Comparison of ENCODE assay signal across 9 cellular contexts in genomic region chr2:38073211-38074005, GRCh38. TPM values are rescaled to one million over a fixed set of nuclear protein-coding genes. Genes with fewer than 3 reads are reported as not detected.
DNase-seq lines count a peak whose midpoint lies in the region; ATAC-seq and TF ChIP-seq lines count a peak whose summit lies in the region.
"Had no signal": no experiment of that assay in that cellular context is flagged by ENCODE, and none has a peak within 500 bp of the region (broad histone marks: within the 10 kb centered on the region; RNA-seq: fewer than 3 reads in every experiment).

No MANE protein-coding gene starts in this region.

- H3K4me3 Mint-ChIP-seq in chondrocyte (ENCODE audit: unreplicated experiment) = peak overlapping the region; percentile 82

- 17 to 34% (median 31%) methylated on average over 31 to 32 of the region's 32 CpGs for WGBS in heart left ventricle, 4 donors
- WGBS in urinary bladder = 40% methylated on average over 32 of the region's 32 CpGs

- H3K27me3 Mint-ChIP-seq in chondrocyte (ENCODE audit: low read depth) = no peaks in the 10 kb centered on the region

- DNase-seq in heart left ventricle (no peak), left cardiac atrium (no peak), chondrocyte (ENCODE audit: low spot score) (no peak), NCI-H2227 treated with DMSO at 0.1 percent for 48 hours (lab: John Stamatoyannopoulos, UW) (no peak), NCI-H1092 (lab: John Stamatoyannopoulos, UW) (no peak), NCI-H2227 (lab: John Stamatoyannopoulos, UW; ENCODE audit: unreplicated experiment) (no peak)

- H3K27ac Mint-ChIP-seq in chondrocyte (ENCODE audit: unreplicated experiment) = peak overlapping the region; percentile 90
- H3K27ac Mint-ChIP-seq: CD4-positive, CD25-positive, alpha-beta regulatory T cell had no signal

- H3K4me3 ChIP-seq in heart left ventricle = peak overlapping the region in 11 of 12 donors; percentile 30 to 77 (median 66)
- peak overlapping the region; percentile 47 to 68 for H3K4me3 ChIP-seq in muscle layer of duodenum (ENCODE audit: low read depth in 1 of 2, low read length in 2 of 2)
- peak overlapping the region; percentile 27 for H3K4me3 ChIP-seq in urinary bladder (ENCODE audit: low read depth, low read length)

- H3K36me3 ChIP-seq in heart left ventricle (peaks cover 0 to 15% (median 7%) of the 10 kb centered on the region in 9 donors), muscle layer of duodenum (ENCODE audit: control insufficient read depth in 1 of 2, insufficient read depth in 2 of 2, low read length in 2 of 2) (peaks cover 7 to 9% of the 10 kb centered on the region in 2 donors), urinary bladder (ENCODE audit: insufficient read depth) (no peaks in the 10 kb centered on the region)

- no peaks in the 10 kb centered on the region for H3K9me3 ChIP-seq in heart left ventricle
- no peaks in the 10 kb centered on the region for H3K9me3 ChIP-seq in muscle layer of duodenum (ENCODE audit: control insufficient read depth in 1 of 2, low read length in 2 of 2)

- no peaks in the 10 kb centered on the region for H3K9me3 Mint-ChIP-seq in chondrocyte (ENCODE audit: low read depth)

- H3K4me1 ChIP-seq in heart left ventricle = peaks cover 0 to 53% (median 22%) of the 10 kb centered on the region in 12 donors
- peaks cover 0 to 39% of the 10 kb centered on the region in 2 donors for H3K4me1 ChIP-seq in muscle layer of duodenum (ENCODE audit: control insufficient read depth in 1 of 2, insufficient read depth in 2 of 2, low read length in 2 of 2)
- H3K4me1 ChIP-seq in urinary bladder (ENCODE audit: insufficient read depth) = no peaks in the 10 kb centered on the region

- TF ChIP-seq CTCF in heart left ventricle (IDR thresholded peaks at IDR 0.05) (no peak), chondrocyte (IDR thresholded peaks at IDR 0.05) (no peak)

- H3K27ac ChIP-seq in heart left ventricle (peak overlapping the region in 10 of 12 donors; percentile 22 to 97 (median 94)), muscle layer of duodenum (ENCODE audit: low read length) (no peak overlapping the region), urinary bladder (ENCODE audit: low read depth) (no peak overlapping the region)

- TF ChIP-seq POLR2A in heart left ventricle (IDR thresholded peaks at IDR 0.05) = no peak

- intact Hi-C loops in heart left ventricle (cut with DNase I) (loop anchor here in 4 of 10 donors (10.0 kb wide), 1 partner anchor 201 kb away; no protein-coding TSS in a partner anchor), left cardiac atrium (cut with DNase I) (no loop called here)

- peaks cover 31% of the 10 kb centered on the region for H3K36me3 Mint-ChIP-seq in chondrocyte (ENCODE audit: low read depth)

- peaks cover 0 to 51% (median 32%) of the 10 kb centered on the region in 9 donors for H3K27me3 ChIP-seq in heart left ventricle
- peaks cover 5% of the 10 kb centered on the region for H3K27me3 ChIP-seq in muscle layer of duodenum (ENCODE audit: low read depth, low read length)

- peaks cover 63% of the 10 kb centered on the region for H3K4me1 Mint-ChIP-seq in chondrocyte (ENCODE audit: low read depth)

- ATAC-seq in heart left ventricle (no peak), left cardiac atrium (no peak)

RNA-seq across cellular contexts. Expression of gene CYP1B1, which starts 2.5 kb away (rescaled TPM):
- 10 to 100 TPM; 11.2 to 68.8 (median 24.5) TPM for total RNA-seq in heart left ventricle
- polyA plus RNA-seq in heart left ventricle = 1 to 10 TPM; 3.9 to 8.9 TPM
- 100 to 1,000 TPM in 1 of 2 donors, 10 to 100 TPM in 1; 46.1 to 115 TPM for total RNA-seq in left cardiac atrium
- total RNA-seq in chondrocyte = 60.6 to 135 TPM (median 133 TPM) in 3 replicates
- total RNA-seq in urinary bladder = 16.7 TPM
- 10.7 TPM for polyA plus RNA-seq in urinary bladder
- total RNA-seq: CD4-positive, CD25-positive, alpha-beta regulatory T cell had no signal

Comparison
In these comparisons a context has a peak if more than half of its experiments do, and no peak if none do; other contexts are left out.
1. H3K27ac ChIP-seq: peak in heart left ventricle (10 of 12); none in muscle layer of duodenum (single experiment) and urinary bladder (single experiment).
2. Peak in every context shown above with its lines, with median percentiles within 50 percentile points of each other: H3K4me3 ChIP-seq.